Comparison of ENCODE assay signal across 1 cellular context in the genomic region with DNA sequence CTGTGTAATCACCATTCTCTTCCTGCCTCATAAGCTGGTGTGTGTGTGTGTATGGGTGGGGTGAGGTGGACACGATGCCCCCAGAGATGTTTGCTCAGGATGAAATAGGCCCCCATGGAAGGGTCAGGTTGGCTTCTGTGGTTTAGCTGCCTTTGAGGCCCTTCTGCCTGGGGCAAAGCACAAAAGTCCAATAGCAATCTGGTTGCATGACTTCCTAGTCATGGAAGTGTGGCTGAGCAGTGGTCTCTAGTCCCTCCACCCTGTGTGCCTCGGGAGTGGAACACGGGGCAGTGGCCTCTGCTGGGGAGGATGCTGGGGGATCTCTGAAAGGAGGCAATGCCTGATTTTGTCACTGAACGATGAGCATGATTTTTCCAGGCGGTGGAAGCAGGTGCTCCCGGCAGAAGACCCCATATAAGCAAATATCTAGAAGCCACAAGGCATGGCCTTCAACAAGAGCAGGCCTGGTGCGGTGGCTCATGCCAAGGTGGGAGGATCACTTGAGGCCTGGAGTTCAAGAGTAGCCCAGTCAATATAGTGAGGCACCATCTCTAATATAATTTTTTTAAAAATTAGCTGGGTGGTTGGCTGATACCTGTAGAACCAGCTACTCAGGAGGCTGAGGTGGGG.
TF ChIP-seq lines count a peak whose summit lies in the region.
"Not testable (repeated sequence)": the region's sequence is repeated elsewhere in the genome, so short reads cannot be mapped to it uniquely, and the experiment has no call there.

No MANE protein-coding gene starts in this region.

TF ChIP-seq in HepG2, 621 proteins besides CTCF, POLR2A, EP300 and RAD21 (continued from another document and continues in another):
- TF ChIP-seq, protein P1, sequence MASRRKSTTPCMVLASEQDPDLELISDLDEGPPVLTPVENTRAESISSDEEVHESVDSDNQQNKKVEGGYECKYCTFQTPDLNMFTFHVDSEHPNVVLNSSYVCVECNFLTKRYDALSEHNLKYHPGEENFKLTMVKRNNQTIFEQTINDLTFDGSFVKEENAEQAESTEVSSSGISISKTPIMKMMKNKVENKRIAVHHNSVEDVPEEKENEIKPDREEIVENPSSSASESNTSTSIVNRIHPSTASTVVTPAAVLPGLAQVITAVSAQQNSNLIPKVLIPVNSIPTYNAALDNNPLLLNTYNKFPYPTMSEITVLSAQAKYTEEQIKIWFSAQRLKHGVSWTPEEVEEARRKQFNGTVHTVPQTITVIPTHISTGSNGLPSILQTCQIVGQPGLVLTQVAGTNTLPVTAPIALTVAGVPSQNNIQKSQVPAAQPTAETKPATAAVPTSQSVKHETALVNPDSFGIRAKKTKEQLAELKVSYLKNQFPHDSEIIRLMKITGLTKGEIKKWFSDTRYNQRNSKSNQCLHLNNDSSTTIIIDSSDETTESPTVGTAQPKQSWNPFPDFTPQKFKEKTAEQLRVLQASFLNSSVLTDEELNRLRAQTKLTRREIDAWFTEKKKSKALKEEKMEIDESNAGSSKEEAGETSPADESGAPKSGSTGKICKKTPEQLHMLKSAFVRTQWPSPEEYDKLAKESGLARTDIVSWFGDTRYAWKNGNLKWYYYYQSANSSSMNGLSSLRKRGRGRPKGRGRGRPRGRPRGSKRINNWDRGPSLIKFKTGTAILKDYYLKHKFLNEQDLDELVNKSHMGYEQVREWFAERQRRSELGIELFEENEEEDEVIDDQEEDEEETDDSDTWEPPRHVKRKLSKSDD (CRISPR knock-in tag; IDR thresholded peaks at IDR 0.05; ENCODE audit: low read depth): peak; percentile 72; the same call in 1 of the 2 replicates
- TF ChIP-seq RERE (CRISPR knock-in tag; IDR thresholded peaks at IDR 0.05; ENCODE audit: low read depth) (peak; percentile 75), ZNF782 (CRISPR knock-in tag; IDR thresholded peaks at IDR 0.05; ENCODE audit: borderline replicate concordance) (peak; percentile 68; the same call in 1 of the 2 replicates), PAX8 (CRISPR knock-in tag; IDR thresholded peaks at IDR 0.05; ENCODE audit: borderline replicate concordance) (peak; percentile 18; the same call in 1 of the 2 replicates), ZNF343 (CRISPR knock-in tag; IDR thresholded peaks at IDR 0.05) (peak; percentile 65; the same call in 1 of the 2 replicates), IKZF5 (CRISPR knock-in tag; IDR thresholded peaks at IDR 0.05) (peak; percentile 64; the same call in 1 of the 2 replicates), MEIS2 (CRISPR knock-in tag; IDR thresholded peaks at IDR 0.05) (peak; percentile 72; the same call in 1 of the 2 replicates), ZBTB3 (CRISPR knock-in tag; IDR thresholded peaks at IDR 0.05; ENCODE audit: borderline replicate concordance, low read depth) (peak; percentile 88; the same call in 1 of the 2 replicates), ZNF792 (CRISPR knock-in tag; IDR thresholded peaks at IDR 0.05) (peak; percentile 52; the same call in 1 of the 2 replicates), MXD3 (CRISPR knock-in tag; IDR thresholded peaks at IDR 0.05) (0 out of 2 replicates have a peak, but pooled peaks have one; percentile 23), ZNF430 (CRISPR knock-in tag; IDR thresholded peaks at IDR 0.05) (peak; percentile 79; the same call in 1 of the 2 replicates), SAP130 (CRISPR knock-in tag; IDR thresholded peaks at IDR 0.05; ENCODE audit: low read depth) (peak; percentile 78), ZNF816 (CRISPR knock-in tag; IDR thresholded peaks at IDR 0.05; ENCODE audit: borderline replicate concordance) (peak; percentile 77; the same call in 1 of the 2 replicates), HIC2 (CRISPR knock-in tag; IDR thresholded peaks at IDR 0.05; ENCODE audit: low read depth) (peak; percentile 59; the same call in 1 of the 2 replicates), ZNF609 (CRISPR knock-in tag; IDR thresholded peaks at IDR 0.05; ENCODE audit: borderline replicate concordance) (peak; percentile 91), SP1 (CRISPR knock-in tag; IDR thresholded peaks at IDR 0.05) (0 out of 2 replicates have a peak, but pooled peaks have one; percentile 11), ATF7 (CRISPR knock-in tag; IDR thresholded peaks at IDR 0.05) (peak; percentile 56; the same call in 1 of the 2 replicates)
- TF ChIP-seq, protein P2, sequence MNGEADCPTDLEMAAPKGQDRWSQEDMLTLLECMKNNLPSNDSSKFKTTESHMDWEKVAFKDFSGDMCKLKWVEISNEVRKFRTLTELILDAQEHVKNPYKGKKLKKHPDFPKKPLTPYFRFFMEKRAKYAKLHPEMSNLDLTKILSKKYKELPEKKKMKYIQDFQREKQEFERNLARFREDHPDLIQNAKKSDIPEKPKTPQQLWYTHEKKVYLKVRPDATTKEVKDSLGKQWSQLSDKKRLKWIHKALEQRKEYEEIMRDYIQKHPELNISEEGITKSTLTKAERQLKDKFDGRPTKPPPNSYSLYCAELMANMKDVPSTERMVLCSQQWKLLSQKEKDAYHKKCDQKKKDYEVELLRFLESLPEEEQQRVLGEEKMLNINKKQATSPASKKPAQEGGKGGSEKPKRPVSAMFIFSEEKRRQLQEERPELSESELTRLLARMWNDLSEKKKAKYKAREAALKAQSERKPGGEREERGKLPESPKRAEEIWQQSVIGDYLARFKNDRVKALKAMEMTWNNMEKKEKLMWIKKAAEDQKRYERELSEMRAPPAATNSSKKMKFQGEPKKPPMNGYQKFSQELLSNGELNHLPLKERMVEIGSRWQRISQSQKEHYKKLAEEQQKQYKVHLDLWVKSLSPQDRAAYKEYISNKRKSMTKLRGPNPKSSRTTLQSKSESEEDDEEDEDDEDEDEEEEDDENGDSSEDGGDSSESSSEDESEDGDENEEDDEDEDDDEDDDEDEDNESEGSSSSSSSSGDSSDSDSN (CRISPR knock-in tag; IDR thresholded peaks at IDR 0.05): peak; percentile 69
- TF ChIP-seq, protein P3, sequence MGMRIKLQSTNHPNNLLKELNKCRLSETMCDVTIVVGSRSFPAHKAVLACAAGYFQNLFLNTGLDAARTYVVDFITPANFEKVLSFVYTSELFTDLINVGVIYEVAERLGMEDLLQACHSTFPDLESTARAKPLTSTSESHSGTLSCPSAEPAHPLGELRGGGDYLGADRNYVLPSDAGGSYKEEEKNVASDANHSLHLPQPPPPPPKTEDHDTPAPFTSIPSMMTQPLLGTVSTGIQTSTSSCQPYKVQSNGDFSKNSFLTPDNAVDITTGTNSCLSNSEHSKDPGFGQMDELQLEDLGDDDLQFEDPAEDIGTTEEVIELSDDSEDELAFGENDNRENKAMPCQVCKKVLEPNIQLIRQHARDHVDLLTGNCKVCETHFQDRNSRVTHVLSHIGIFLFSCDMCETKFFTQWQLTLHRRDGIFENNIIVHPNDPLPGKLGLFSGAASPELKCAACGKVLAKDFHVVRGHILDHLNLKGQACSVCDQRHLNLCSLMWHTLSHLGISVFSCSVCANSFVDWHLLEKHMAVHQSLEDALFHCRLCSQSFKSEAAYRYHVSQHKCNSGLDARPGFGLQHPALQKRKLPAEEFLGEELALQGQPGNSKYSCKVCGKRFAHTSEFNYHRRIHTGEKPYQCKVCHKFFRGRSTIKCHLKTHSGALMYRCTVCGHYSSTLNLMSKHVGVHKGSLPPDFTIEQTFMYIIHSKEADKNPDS (CRISPR knock-in tag; IDR thresholded peaks at IDR 0.05): 0 out of 2 replicates have a peak, but pooled peaks have one; percentile 48
- TF ChIP-seq, protein P4, sequence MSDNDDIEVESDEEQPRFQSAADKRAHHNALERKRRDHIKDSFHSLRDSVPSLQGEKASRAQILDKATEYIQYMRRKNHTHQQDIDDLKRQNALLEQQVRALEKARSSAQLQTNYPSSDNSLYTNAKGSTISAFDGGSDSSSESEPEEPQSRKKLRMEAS (IDR thresholded peaks at IDR 0.05): peak; percentile 78
- TF ChIP-seq, protein P5, sequence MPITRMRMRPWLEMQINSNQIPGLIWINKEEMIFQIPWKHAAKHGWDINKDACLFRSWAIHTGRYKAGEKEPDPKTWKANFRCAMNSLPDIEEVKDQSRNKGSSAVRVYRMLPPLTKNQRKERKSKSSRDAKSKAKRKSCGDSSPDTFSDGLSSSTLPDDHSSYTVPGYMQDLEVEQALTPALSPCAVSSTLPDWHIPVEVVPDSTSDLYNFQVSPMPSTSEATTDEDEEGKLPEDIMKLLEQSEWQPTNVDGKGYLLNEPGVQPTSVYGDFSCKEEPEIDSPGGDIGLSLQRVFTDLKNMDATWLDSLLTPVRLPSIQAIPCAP (CRISPR knock-in tag; IDR thresholded peaks at IDR 0.05; ENCODE audit: low read depth): 0 out of 2 replicates have a peak, but pooled peaks have one; percentile 28
- not testable (repeated sequence) for TF ChIP-seq SP1, ATF7 (IDR thresholded peaks at IDR 0.05)
